ENCODE assay signal across 19 cellular contexts in genomic region chr1:110668523-110668922, GRCh38. TPM values are rescaled to one million over a fixed set of nuclear protein-coding genes. Genes with fewer than 3 reads are reported as not detected.
A peak's percentile ranks its signal among the peaks of the same experiment; 100 is the strongest.
DNase-seq lines count a peak whose midpoint lies in the region; ATAC-seq and TF ChIP-seq lines count a peak whose summit lies in the region.
"Had no signal": no experiment of that assay in that cellular context is flagged by ENCODE, and none has a peak within 500 bp of the region (broad histone marks: within the 10 kb centered on the region; RNA-seq: fewer than 3 reads in every experiment).

No MANE protein-coding gene starts in this region.

- DNase-seq in activated naive CD4-positive, alpha-beta T cell (lab: John Stamatoyannopoulos, UW): no peak
- no peak for DNase-seq in T-helper 17 cell
- peak in 1 of 2 donors; percentile 17 for DNase-seq in central memory CD8-positive, alpha-beta T cell (ENCODE audit: low spot score in 2 of 2)
- DNase-seq in upper lobe of right lung: no peak
- no peak for DNase-seq in type B pancreatic cell (ENCODE audit: extremely low spot score, unreplicated experiment)
- no peak for DNase-seq in activated CD4-positive, CD25-positive, alpha-beta regulatory T cell treated with anti-CD3 and anti-CD28 coated beads, Interleukin-2, amount 50 U/mL, for 72 hours
- DNase-seq in Kasumi-1 (lab: John Stamatoyannopoulos, UW): no peak
- DNase-seq: dermis blood vessel endothelial cell; GF-D8; left ventricle myocardium inferior; NCI-H1417 treated with DMSO at 0.1 percent for 48 hours; NCI-H2171 treated with DMSO at 0.1 percent for 48 hours; NCI-H748 treated with DMSO at 0.1 percent for 48 hours; sigmoid colon; stimulated activated CD4-positive, alpha-beta T cell treated with anti-CD3 and anti-CD28 coated beads, Interleukin-1b, Interleukin-23, amount 100 ng/mL, for 48 hours had no signal

- peak; percentile 19 for ATAC-seq in T-helper 17 cell
- ATAC-seq in central memory CD8-positive, alpha-beta T cell (replicated peaks; ENCODE audit: extremely low read depth, poor library complexity, severe bottlenecking): peak; percentile 22
- no peak for ATAC-seq in upper lobe of right lung

- H3K4me1 Mint-ChIP-seq in activated naive CD4-positive, alpha-beta T cell treated with anti-CD3 and anti-CD28 coated beads, Interleukin-2, amount 50 U/mL, for 24 hours: peaks cover 48% of the 10 kb centered on the region
- H3K4me1 Mint-ChIP-seq in T-helper 17 cell (peaks cover 27% of the 10 kb centered on the region), type B pancreatic cell (ENCODE audit: unreplicated experiment) (no peaks in the 10 kb centered on the region)
- H3K4me1 Mint-ChIP-seq in central memory CD8-positive, alpha-beta T cell: peaks cover 33% of the 10 kb centered on the region

- intact Hi-C loops in upper lobe of right lung (cut with DNase I): no loop called here

- no peaks in the 10 kb centered on the region for H3K9me3 Mint-ChIP-seq in activated naive CD4-positive, alpha-beta T cell treated with anti-CD3 and anti-CD28 coated beads, Interleukin-2, amount 50 U/mL, for 24 hours
- no peaks in the 10 kb centered on the region for H3K9me3 Mint-ChIP-seq in central memory CD8-positive, alpha-beta T cell
- peaks cover 2% of the 10 kb centered on the region for H3K9me3 Mint-ChIP-seq in type B pancreatic cell

- H3K36me3 ChIP-seq in upper lobe of right lung: no peaks in the 10 kb centered on the region
- H3K36me3 ChIP-seq: left ventricle myocardium inferior, sigmoid colon had no signal

- H3K4me1 ChIP-seq in upper lobe of right lung: peaks cover 5% of the 10 kb centered on the region
- H3K4me1 ChIP-seq: left ventricle myocardium inferior, parathyroid adenoma, sigmoid colon had no signal

- H3K27ac ChIP-seq in upper lobe of right lung: no peak overlapping the region
- H3K27ac ChIP-seq: KMS-11, left ventricle myocardium inferior, parathyroid adenoma, sigmoid colon had no signal

- H3K27me3 ChIP-seq in upper lobe of right lung: peaks cover 30% of the 10 kb centered on the region

- peak overlapping the region; percentile 9 for H3K27ac Mint-ChIP-seq in activated naive CD4-positive, alpha-beta T cell treated with anti-CD3 and anti-CD28 coated beads, Interleukin-2, amount 50 U/mL, for 24 hours
- H3K27ac Mint-ChIP-seq in T-helper 17 cell: no peak overlapping the region
- peak overlapping the region; percentile 90 for H3K27ac Mint-ChIP-seq in central memory CD8-positive, alpha-beta T cell (ENCODE audit: low read depth)
- H3K27ac Mint-ChIP-seq in type B pancreatic cell: no peak overlapping the region

- no peak for TF ChIP-seq CTCF in upper lobe of right lung (IDR thresholded peaks at IDR 0.05)
- TF ChIP-seq CTCF in type B pancreatic cell (conservative IDR thresholded peaks at IDR 0.05): no peak

- peak overlapping the region; percentile 56 for H3K4me3 ChIP-seq in upper lobe of right lung
- H3K4me3 ChIP-seq: left ventricle myocardium inferior, sigmoid colon had no signal

- H3K4me3 Mint-ChIP-seq in activated naive CD4-positive, alpha-beta T cell treated with anti-CD3 and anti-CD28 coated beads, Interleukin-2, amount 50 U/mL, for 24 hours: peak overlapping the region; percentile 54
- H3K4me3 Mint-ChIP-seq in T-helper 17 cell (peak overlapping the region; percentile 76), type B pancreatic cell (no peak overlapping the region)
- H3K4me3 Mint-ChIP-seq in central memory CD8-positive, alpha-beta T cell: peak overlapping the region; percentile 70

- peaks cover 3% of the 10 kb centered on the region for H3K36me3 Mint-ChIP-seq in activated naive CD4-positive, alpha-beta T cell treated with anti-CD3 and anti-CD28 coated beads, Interleukin-2, amount 50 U/mL, for 24 hours
- H3K36me3 Mint-ChIP-seq in T-helper 17 cell (ENCODE audit: low read depth) (peaks cover 6% of the 10 kb centered on the region), type B pancreatic cell (no peaks in the 10 kb centered on the region)
- peaks cover 35% of the 10 kb centered on the region for H3K36me3 Mint-ChIP-seq in central memory CD8-positive, alpha-beta T cell (ENCODE audit: insufficient read depth)

- H3K9me3 ChIP-seq in T-helper 17 cell (ENCODE audit: control insufficient read depth, low read length, poor library complexity, severe bottlenecking): no peaks in the 10 kb centered on the region
- no peaks in the 10 kb centered on the region for H3K9me3 ChIP-seq in upper lobe of right lung
- H3K9me3 ChIP-seq: left ventricle myocardium inferior, sigmoid colon had no signal

- H3K27me3 Mint-ChIP-seq in activated naive CD4-positive, alpha-beta T cell treated with anti-CD3 and anti-CD28 coated beads, Interleukin-2, amount 50 U/mL, for 24 hours: no peaks in the 10 kb centered on the region
- H3K27me3 Mint-ChIP-seq in T-helper 17 cell (no peaks in the 10 kb centered on the region), type B pancreatic cell (peaks cover 49% of the 10 kb centered on the region)
- no peaks in the 10 kb centered on the region for H3K27me3 Mint-ChIP-seq in central memory CD8-positive, alpha-beta T cell

RNA-seq across cellular contexts. Expression of gene KCNA3, which starts 6.2 kb away (rescaled TPM):
- total RNA-seq in T-helper 17 cell (100 to 1,000 TPM; 114 to 115 TPM), upper lobe of right lung (8.9 TPM), type B pancreatic cell (ENCODE audit: low replicate concordance) (0.94 and 1.9 TPM in 2 replicates)
- total RNA-seq: dermis blood vessel endothelial cell, glomerular endothelial cell had no signal

Comparison
In these comparisons a context has a peak if more than half of its experiments do, and no peak if none do; other contexts are left out.
1. H3K27ac Mint-ChIP-seq: peak in activated naive CD4-positive, alpha-beta T cell treated with anti-CD3 and anti-CD28 coated beads, Interleukin-2, amount 50 U/mL, for 24 hours (single experiment) and central memory CD8-positive, alpha-beta T cell (single experiment); none in T-helper 17 cell (single experiment) and type B pancreatic cell (single experiment).
2. RNA of gene KCNA3, which starts 6.2 kb away (total RNA-seq): 114 to 115 TPM in T-helper 17 cell; 8.9 TPM in upper lobe of right lung (single experiment) and 0.94 to 1.9 TPM in type B pancreatic cell; every median in the first group is over 10 times any median in the second.